In genomic region chr1:25682059-25682601, GRCh38 we compare ENCODE assay signal across 23 cellular contexts.
"Had no signal": no experiment of that assay in that cellular context is flagged by ENCODE, and none has a peak within 500 bp of the region (broad histone marks: within the 10 kb centered on the region; RNA-seq: fewer than 3 reads in every experiment).

No MANE protein-coding gene starts in this region.

- ATAC-seq: activated CD4-positive, CD25-positive, alpha-beta regulatory T cell treated with anti-CD3 and anti-CD28 coated beads, Interleukin-2, amount 50 U/mL, for 24 hours; activated naive CD8-positive, alpha-beta T cell treated with anti-CD3 and anti-CD28 coated beads, Interleukin-2, amount 50 U/mL, for 24 hours; esophagus mucosa; lower lobe of right lung; natural killer cell treated with Interleukin-12 subunit alpha and Interleukin-12 subunit beta and Interleukin-15 and Interleukin-18, amount 100 ng/mL, for 72 hours; right cardiac atrium had no signal

- H3K9me3 Mint-ChIP-seq: activated CD4-positive, alpha-beta memory T cell treated with anti-CD3 and anti-CD28 coated beads for 36 hours; activated CD4-positive, alpha-beta T cell treated with anti-CD3 and anti-CD28 coated beads, Interleukin-2, amount 10 ng/mL, durations not matched to agents 24 days and 14 days; activated naive CD4-positive, alpha-beta T cell treated with anti-CD3 and anti-CD28 coated beads, Interleukin-2, amount 50 U/mL, for 24 hours; activated naive CD8-positive, alpha-beta T cell treated with anti-CD3 and anti-CD28 coated beads, Interleukin-2, amount 50 U/mL, for 24 hours; natural killer cell treated with Interleukin-12 subunit alpha and Interleukin-12 subunit beta and Interleukin-15 and Interleukin-18, amount 100 ng/mL, for 72 hours had no signal

- H3K27me3 ChIP-seq: breast epithelium, spleen, uterus had no signal

- H3K27ac Mint-ChIP-seq: activated CD4-positive, alpha-beta memory T cell treated with anti-CD3 and anti-CD28 coated beads for 36 hours; activated CD4-positive, alpha-beta T cell treated with anti-CD3 and anti-CD28 coated beads, Interleukin-2, amount 10 ng/mL, durations not matched to agents 24 days and 14 days; activated naive CD8-positive, alpha-beta T cell treated with anti-CD3 and anti-CD28 coated beads, Interleukin-2, amount 50 U/mL, for 24 hours; natural killer cell treated with Interleukin-12 subunit alpha and Interleukin-12 subunit beta and Interleukin-15 and Interleukin-18, amount 100 ng/mL, for 72 hours had no signal

- H3K36me3 ChIP-seq: breast epithelium, lower lobe of right lung, uterus, WERI-Rb-1 had no signal

- H3K4me3 Mint-ChIP-seq: activated CD4-positive, alpha-beta memory T cell treated with anti-CD3 and anti-CD28 coated beads for 36 hours; activated CD4-positive, alpha-beta T cell treated with anti-CD3 and anti-CD28 coated beads, Interleukin-2, amount 10 ng/mL, durations not matched to agents 24 days and 14 days; activated naive CD4-positive, alpha-beta T cell treated with anti-CD3 and anti-CD28 coated beads, Interleukin-2, amount 50 U/mL, for 24 hours; activated naive CD8-positive, alpha-beta T cell treated with anti-CD3 and anti-CD28 coated beads, Interleukin-2, amount 50 U/mL, for 24 hours; natural killer cell treated with Interleukin-12 subunit alpha and Interleukin-12 subunit beta and Interleukin-15 and Interleukin-18, amount 100 ng/mL, for 72 hours had no signal

- H3K27me3 Mint-ChIP-seq: activated naive CD4-positive, alpha-beta T cell treated with anti-CD3 and anti-CD28 coated beads, Interleukin-2, amount 50 U/mL, for 24 hours had no signal

- H3K27ac ChIP-seq: breast epithelium, lower lobe of right lung, spleen, uterus, WERI-Rb-1 had no signal

- DNase-seq: activated CD4-positive, alpha-beta memory T cell treated with anti-CD3 and anti-CD28 coated beads for 36 hours; activated CD4-positive, alpha-beta T cell treated with anti-CD3 and anti-CD28 coated beads, Interleukin-2, amount 10 ng/mL, durations not matched to agents 24 days and 14 days; activated CD8-positive, alpha-beta memory T cell treated with anti-CD3 and anti-CD28 coated beads, Interleukin-2, amount 50 U/mL, for 4 hours; activated naive CD8-positive, alpha-beta T cell treated with anti-CD3 and anti-CD28 coated beads, Interleukin-2, amount 50 U/mL, for 24 hours; activated T-cell treated with anti-CD3 and anti-CD28 coated beads, Interleukin-2, amount 50 U/mL, for 1 hour; central memory CD4-positive, alpha-beta T cell; foreskin fibroblast; head of caudate nucleus; hippocampal formation; lower lobe of right lung; mesenchymal stem cell; right cardiac atrium; stimulated activated naive CD4-positive, alpha-beta T cell treated with Interleukin-2 at 50 U/mL for 16 hours; T-helper 9 cell; trophoblast cell; uterus; WERI-Rb-1 had no signal

- H3K4me3 ChIP-seq: breast epithelium, lower lobe of right lung, spleen, uterus had no signal

- H3K36me3 Mint-ChIP-seq: activated CD4-positive, alpha-beta memory T cell treated with anti-CD3 and anti-CD28 coated beads for 36 hours; natural killer cell treated with Interleukin-12 subunit alpha and Interleukin-12 subunit beta and Interleukin-15 and Interleukin-18, amount 100 ng/mL, for 72 hours had no signal

- H3K9me3 ChIP-seq: breast epithelium, lower lobe of right lung, spleen, uterus had no signal
